Comparison of ENCODE assay signal across 8 cellular contexts in genomic region chr17:60390223-60390622, GRCh38. TPM values are rescaled to one million over a fixed set of nuclear protein-coding genes. Genes with fewer than 3 reads are reported as not detected.
DNase-seq lines count a peak whose midpoint lies in the region; ATAC-seq and TF ChIP-seq lines count a peak whose summit lies in the region.

No MANE protein-coding gene starts in this region.

- H3K9me3 Mint-ChIP-seq in activated CD4-positive, alpha-beta T cell treated with anti-CD3 and anti-CD28 coated beads, Interleukin-2, amount 10 ng/mL, durations not matched to agents 24 days and 14 days, result no peaks in the 10 kb centered on the region

- DNase-seq in activated CD4-positive, alpha-beta T cell treated with anti-CD3 and anti-CD28 coated beads, Interleukin-2, amount 10 ng/mL, durations not matched to agents 24 days and 14 days, result no peak
- no peak for DNase-seq in activated CD4-positive, alpha-beta T cell treated with anti-CD3 and anti-CD28 coated beads, Interleukin-2, amount 50 U/mL, for 48 hours
- DNase-seq in fibroblast of peridontal ligament (ENCODE audit: extremely low read depth) (peak; percentile 73), NCI-H1417 treated with DMSO at 0.1 percent for 48 hours (lab: John Stamatoyannopoulos, UW) (no peak), NCI-H1105 (lab: John Stamatoyannopoulos, UW) (no peak), retina (no peak)

- no peaks in the 10 kb centered on the region for H3K27me3 Mint-ChIP-seq in activated CD4-positive, alpha-beta T cell treated with anti-CD3 and anti-CD28 coated beads, Interleukin-2, amount 10 ng/mL, durations not matched to agents 24 days and 14 days

- ATAC-seq in SK-N-SH treated with all-trans-retinoic acid at 6 μM for 48 hours, result no peak

- peak overlapping the region; percentile 96 for H3K4me3 Mint-ChIP-seq in activated CD4-positive, alpha-beta T cell treated with anti-CD3 and anti-CD28 coated beads, Interleukin-2, amount 10 ng/mL, durations not matched to agents 24 days and 14 days

- H3K4me1 Mint-ChIP-seq in activated CD4-positive, alpha-beta T cell treated with anti-CD3 and anti-CD28 coated beads, Interleukin-2, amount 10 ng/mL, durations not matched to agents 24 days and 14 days, result peaks cover 42% of the 10 kb centered on the region

- no peak overlapping the region for H3K27ac Mint-ChIP-seq in activated CD4-positive, alpha-beta T cell treated with anti-CD3 and anti-CD28 coated beads, Interleukin-2, amount 10 ng/mL, durations not matched to agents 24 days and 14 days

- H3K4me3 ChIP-seq in skin epidermis, result peak overlapping the region; percentile 70 to 96 (median 85)

- peak overlapping the region in 18 of 21 experiments; percentile 18 to 99 (median 97) for H3K27ac ChIP-seq in skin epidermis

- peaks cover 8% of the 10 kb centered on the region for H3K36me3 Mint-ChIP-seq in activated CD4-positive, alpha-beta T cell treated with anti-CD3 and anti-CD28 coated beads, Interleukin-2, amount 10 ng/mL, durations not matched to agents 24 days and 14 days (ENCODE audit: low read depth)

- intact Hi-C loops in activated CD4-positive, alpha-beta T cell treated with anti-CD3 and anti-CD28 coated beads, Interleukin-2, amount 10 ng/mL, durations not matched to agents 24 days and 14 days (cut with micrococcal nuclease), result loop anchor here (5.0 to 10.0 kb wide), 2 partner anchors 563 to 1675 kb away; partner anchors contain the start of gene MED13

TF ChIP-seq in SK-N-SH treated with all-trans-retinoic acid at 6 μM for 48 hours, 23 proteins besides CTCF, POLR2A, EP300 and RAD21:
- TF ChIP-seq PPARA (CRISPR knock-in tag; IDR thresholded peaks at IDR 0.05; ENCODE audit: borderline replicate concordance), result no peak
- TF ChIP-seq ZNF70 (CRISPR knock-in tag; IDR thresholded peaks at IDR 0.05), result no peak
- no peak for TF ChIP-seq ZNF8 (CRISPR knock-in tag; IDR thresholded peaks at IDR 0.05)
- TF ChIP-seq ZC3H10 (CRISPR knock-in tag; IDR thresholded peaks at IDR 0.05), result no peak
- no peak for TF ChIP-seq ZNF565 (CRISPR knock-in tag; conservative IDR thresholded peaks at IDR 0.05; ENCODE audit: low read depth)
- TF ChIP-seq RARB (CRISPR knock-in tag; IDR thresholded peaks at IDR 0.05), result no peak
- TF ChIP-seq CSDC2 (CRISPR knock-in tag; IDR thresholded peaks at IDR 0.05), result no peak
- no peak for TF ChIP-seq ZFP3 (CRISPR knock-in tag; IDR thresholded peaks at IDR 0.05)
- peak; percentile 64; the same call in 1 of the 2 replicates for TF ChIP-seq ISL1 (CRISPR knock-in tag; IDR thresholded peaks at IDR 0.05)

RNA-seq across cellular contexts. Expression of gene USP32, which starts 1.7 kb away (rescaled TPM):
- total RNA-seq in activated CD4-positive, alpha-beta T cell treated with anti-CD3 and anti-CD28 coated beads, Interleukin-2, amount 10 ng/mL, durations not matched to agents 24 days and 14 days, result 30.2 and 34.3 TPM in 2 replicates

RNA-seq across cellular contexts. Expression of gene CHCT1, which starts 32.1 kb away (rescaled TPM):
- total RNA-seq in activated CD4-positive, alpha-beta T cell treated with anti-CD3 and anti-CD28 coated beads, Interleukin-2, amount 10 ng/mL, durations not matched to agents 24 days and 14 days, result not detected in 2 replicates
